In genomic region chr9:82721596-82721995, GRCh38 we compare ENCODE assay signal across 29 cellular contexts.
A peak's percentile ranks its signal among the peaks of the same experiment; 100 is the strongest.
DNase-seq lines count a peak whose midpoint lies in the region; ATAC-seq and TF ChIP-seq lines count a peak whose summit lies in the region.
"Had no signal": no experiment of that assay in that cellular context is flagged by ENCODE, and none has a peak within 500 bp of the region (broad histone marks: within the 10 kb centered on the region; RNA-seq: fewer than 3 reads in every experiment).

No MANE protein-coding gene starts in this region.

- no peak overlapping the region for H3K9ac ChIP-seq in SK-N-SH
- H3K9ac ChIP-seq: GM23248 had no signal

- intact Hi-C loops in sciatic nerve (cut with DNase I), result no loop called here

- no peaks in the 10 kb centered on the region for H3K27me3 ChIP-seq in SK-N-SH (ENCODE audit: insufficient read depth)
- H3K27me3 ChIP-seq: gastrocnemius medialis had no signal

- no peaks in the 10 kb centered on the region for H3K9me3 ChIP-seq in SK-N-SH
- H3K9me3 ChIP-seq: gastrocnemius medialis had no signal

- no peak overlapping the region for H3K4me2 ChIP-seq in SK-N-SH

- no peaks in the 10 kb centered on the region for H3K9me2 ChIP-seq in SK-N-SH

- POLR2A ChIA-PET in SK-N-SH (lab: Yijun Ruan, JAX), result no interaction called here

- H3K36me3 ChIP-seq in SK-N-SH (replicated peaks in 1 of 2; ENCODE audit: control insufficient read depth in 1 of 2, insufficient read depth in 2 of 2, low read length in 1 of 2), result no peaks in the 10 kb centered on the region
- H3K36me3 ChIP-seq: gastrocnemius medialis had no signal

- TF ChIP-seq EP300 in SK-N-SH (IDR thresholded peaks at IDR 0.05; ENCODE audit: borderline replicate concordance in 1 of 2, low read depth in 1 of 2, low read length in 1 of 2), result no peak

- H2AFZ ChIP-seq in SK-N-SH (ENCODE audit: low read depth), result no peak overlapping the region
- H2AFZ ChIP-seq: GM23248 had no signal

- H3K4me3 ChIP-seq in SK-N-SH (ENCODE audit: low read depth in 2 of 2, low read length in 1 of 2), result no peak overlapping the region
- H3K4me3 ChIP-seq: gastrocnemius medialis, GM23248, K562 had no signal

- no peaks in the 10 kb centered on the region for H3K79me2 ChIP-seq in SK-N-SH (ENCODE audit: insufficient read depth)

- no peaks in the 10 kb centered on the region for H4K20me1 ChIP-seq in SK-N-SH (ENCODE audit: insufficient read depth)

- TF ChIP-seq CTCF in SK-N-SH (IDR thresholded peaks at IDR 0.05) (no peak), omental fat pad (IDR thresholded peaks at IDR 0.05) (no peak)

- ATAC-seq in SK-N-SH treated with all-trans-retinoic acid at 6 μM for 48 hours, result no peak
- ATAC-seq in sciatic nerve, result no peak
- ATAC-seq in omental fat pad (ENCODE audit: low FRiP score), result no peak
- ATAC-seq in HG02981 (IDR thresholded peaks at IDR 0.05; ENCODE audit: unreplicated experiment), result no peak
- ATAC-seq: activated CD4-positive, CD25-positive, alpha-beta regulatory T cell treated with anti-CD3 and anti-CD28 coated beads, Interleukin-2, amount 50 U/mL, for 24 hours; activated CD8-positive, alpha-beta memory T cell treated with anti-CD3 and anti-CD28 coated beads, Interleukin-2, amount 10 ng/mL, durations not matched to agents 7 days and 5 days; activated T-cell treated with anti-CD3 and anti-CD28 coated beads, Interleukin-2, amount 50 U/mL, for 72 hours; gastrocnemius medialis; K562; left lobe of liver; stimulated activated effector memory CD8-positive, alpha-beta T cell treated with anti-CD3 and anti-CD28 coated beads, Interleukin-12 subunit alpha, Interleukin-12 subunit beta, amount 100 ng/mL, for 72 hours had no signal

- no peaks in the 10 kb centered on the region for H3F3A ChIP-seq in SK-N-SH (replicated peaks; ENCODE audit: insufficient read depth)

- no peak for TF ChIP-seq RAD21 in SK-N-SH (IDR thresholded peaks at IDR 0.05; ENCODE audit: low read length)

- 10% methylated on average over 1 of the region's 1 CpG for WGBS in SK-N-SH (ENCODE audit: low lambda C conversion rate)

- CTCF ChIA-PET in SK-N-SH (lab: Yijun Ruan, JAX), result no interaction called here

- H3K4me1 ChIP-seq in SK-N-SH (ENCODE audit: control insufficient read depth in 1 of 2, insufficient read depth in 2 of 2, low read depth in 1 of 2, low read length in 1 of 2), result no peaks in the 10 kb centered on the region
- H3K4me1 ChIP-seq: gastrocnemius medialis had no signal

- DNase-seq in SK-N-SH (no peak), RKO (ENCODE audit: low spot score) (peak; percentile 0), kidney glomerular epithelial cell (lab: John Stamatoyannopoulos, UW) (peak; percentile 17), sciatic nerve (ENCODE audit: low spot score) (no peak), hippocampal formation (lab: John Stamatoyannopoulos, UW) (no peak), omental fat pad (ENCODE audit: low spot score) (no peak)
- DNase-seq: activated CD4-positive, alpha-beta T cell treated with anti-CD3 and anti-CD28 coated beads, Interleukin-2, amount 50 U/mL, for 4 hours; activated CD8-positive, alpha-beta memory T cell treated with anti-CD3 and anti-CD28 coated beads, Interleukin-2, amount 10 ng/mL, durations not matched to agents 7 days and 5 days; activated naive CD4-positive, alpha-beta T cell; activated T-cell treated with anti-CD3 and anti-CD28 coated beads, Interleukin-2, amount 50 U/mL, for 72 hours; AML-193; CD8-positive, alpha-beta memory T cell; DMS 273 treated with DMSO at 0.1 percent for 48 hours; gastrocnemius medialis; GM23248; MM.1S; NCI-H1417 treated with DMSO at 0.1 percent for 48 hours; NCI-H2081; NCI-H2227 treated with DMSO at 0.1 percent for 48 hours; NCI-H526 treated with DMSO at 0.1 percent for 48 hours; Right ventricle myocardium superior; substantia nigra; trophoblast cell had no signal

- H3K27ac ChIP-seq in SK-N-SH (ENCODE audit: low read depth in 2 of 2, low read length in 1 of 2), result no peak overlapping the region
- H3K27ac ChIP-seq: gastrocnemius medialis, GM23248 had no signal

TF ChIP-seq in SK-N-SH treated with all-trans-retinoic acid at 6 μM for 48 hours, 23 proteins besides CTCF, POLR2A, EP300 and RAD21:
- no peak for TF ChIP-seq ZFP30 (CRISPR knock-in tag; IDR thresholded peaks at IDR 0.05)
- TF ChIP-seq ISL1 (CRISPR knock-in tag; IDR thresholded peaks at IDR 0.05), result 0 out of 2 replicates have a peak, but pooled peaks have one; percentile 10

TF ChIP-seq in SK-N-SH, 30 proteins besides CTCF, POLR2A, EP300 and RAD21:
- TF ChIP-seq RCOR1 (IDR thresholded peaks at IDR 0.05; ENCODE audit: low read length), result no peak

Comparison
In these comparisons a context has a peak if more than half of its experiments do, and no peak if none do; other contexts are left out.
1. DNase-seq: peak in RKO (single experiment) and kidney glomerular epithelial cell (single experiment); none in SK-N-SH (single experiment), sciatic nerve (single experiment), hippocampal formation (0 of 2) and omental fat pad (single experiment).